8 cellular contexts compared by ENCODE assay signal in genomic region chr13:37059136-37059847, GRCh38. TPM values are rescaled to one million over a fixed set of nuclear protein-coding genes. Genes with fewer than 3 reads are reported as not detected.
A peak's percentile ranks its signal among the peaks of the same experiment; 100 is the strongest.
DNase-seq lines count a peak whose midpoint lies in the region; ATAC-seq and TF ChIP-seq lines count a peak whose summit lies in the region.

Gene SUPT20H, minus strand, starts transcription at chr13:37059688. Its CDS starts 8,198 bp downstream, at chr13:37051490.

- peaks cover 7 to 13% (median 8%) of the 10 kb centered on the region in 3 donors for H3K4me1 ChIP-seq in skeletal muscle tissue (ENCODE audit: control insufficient read depth in 3 of 3, insufficient read depth in 3 of 3, low read length in 3 of 3)

- H3K27ac ChIP-seq in VCaP, result peak within 1 kb of the TSS; percentile 88
- peak within 1 kb of the TSS; percentile 88 for H3K27ac ChIP-seq in skeletal muscle tissue (ENCODE audit: low read depth, low read length)

- no peaks in the 10 kb centered on the region for H3K36me3 ChIP-seq in skeletal muscle tissue (ENCODE audit: control insufficient read depth in 3 of 3, insufficient read depth in 3 of 3, low read length in 3 of 3)

- CTCF ChIA-PET in AG04449 (lab: Yijun Ruan, JAX), result interaction anchor here (0.8 to 1.4 kb wide), 6 partner anchors 10 to 581 kb away, joined by 3 to 7 read pairs (median 4); partner anchors contain the start of gene ALG5

- POLR2A ChIA-PET in AG04449 (lab: Yijun Ruan, JAX), result no interaction called here

- ATAC-seq in GM18870 (IDR thresholded peaks at IDR 0.05; ENCODE audit: unreplicated experiment), result peak; percentile 77
- ATAC-seq in HG03108 (IDR thresholded peaks at IDR 0.05; ENCODE audit: unreplicated experiment), result peak; percentile 98

- in situ Hi-C loops in T47D (cut with HindIII; ENCODE audit: low pct_unique_long_range_greater_than_20kb, low sequenced_read_pairs), result no loop called here

- H3K4me3 ChIP-seq in AG04449 (ENCODE audit: low read depth, low read length) (peak within 1 kb of the TSS; percentile 87), iPS-18c (ENCODE audit: insufficient read depth, low read depth, low read length) (peak within 1 kb of the TSS; percentile 68), skeletal muscle tissue (ENCODE audit: low read length in 3 of 3) (peak within 1 kb of the TSS; percentile 85 to 99 (median 95))

- peak within 1 kb of the TSS; percentile 89 to 98 (median 95) for H3K9ac ChIP-seq in skeletal muscle tissue (ENCODE audit: low read depth in 1 of 3, low read length in 3 of 3)

- DNase-seq in AG04449 (ENCODE audit: low read depth, low spot score) (peak; percentile 17), NCI-H2196 treated with DMSO at 0.1 percent for 48 hours (lab: John Stamatoyannopoulos, UW; ENCODE audit: unreplicated experiment) (peak; percentile 32), T47D (ENCODE audit: low read depth in 1 of 2, low spot score in 1 of 2) (peak; percentile 51 to 90)

- TF ChIP-seq CTCF in AG04449 (IDR thresholded peaks at IDR 0.05; ENCODE audit: insufficient read depth, low read length, missing control alignments) (no peak), VCaP (conservative IDR thresholded peaks at IDR 0.05) (no peak)

- H3K9me3 ChIP-seq in iPS-18c (ENCODE audit: control insufficient read depth, insufficient read depth, low read length) (no peaks in the 10 kb centered on the region), skeletal muscle tissue (ENCODE audit: control insufficient read depth in 3 of 3, low read length in 3 of 3) (no peaks in the 10 kb centered on the region)

- H3K27me3 ChIP-seq in skeletal muscle tissue (ENCODE audit: control insufficient read depth in 3 of 3, insufficient read depth in 3 of 3, low read length in 3 of 3), result no peaks in the 10 kb centered on the region

RNA-seq across cellular contexts. Expression of gene SUPT20H, which starts in this region (rescaled TPM):
- 47.0 TPM for total RNA-seq in skeletal muscle tissue

Comparison
In these comparisons a context has a peak if more than half of its experiments do, and no peak if none do; other contexts are left out.
1. Peak in every context shown above with its lines: DNase-seq, ATAC-seq, H3K4me3 ChIP-seq and H3K27ac ChIP-seq.
2. DNase-seq: peak in every context shown above with its lines; median percentile 70 in T47D; 32 in NCI-H2196 treated with DMSO at 0.1 percent for 48 hours; 17 in AG04449.